ENCODE assay signal across 3 cellular contexts in the genomic region with DNA sequence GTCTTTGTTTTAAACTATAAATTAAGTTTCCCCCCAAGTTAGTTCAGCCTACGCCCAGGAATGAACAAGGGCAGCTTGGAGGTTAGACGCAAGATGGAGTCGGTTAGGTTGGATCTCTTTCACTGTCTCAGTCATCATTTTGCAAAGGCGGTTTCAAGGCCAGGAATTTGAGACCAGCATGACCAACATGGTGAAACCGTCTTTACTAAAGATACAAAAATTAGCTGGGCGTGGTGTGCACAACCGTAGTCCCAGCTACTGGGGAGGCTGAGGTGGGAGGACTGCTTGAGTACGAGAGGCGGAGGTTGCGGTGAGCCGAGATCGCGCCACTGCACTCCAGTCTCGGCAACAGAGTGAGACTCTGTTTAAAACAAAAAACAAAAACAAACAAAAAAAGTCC. TPM values are rescaled to one million over a fixed set of nuclear protein-coding genes. Genes with fewer than 3 reads are reported as not detected.
"Had no signal": no experiment of that assay in that cellular context is flagged by ENCODE, and none has a peak within 500 bp of the region (broad histone marks: within the 10 kb centered on the region; RNA-seq: fewer than 3 reads in every experiment).

No MANE protein-coding gene starts in this region.

RNA-seq across cellular contexts. Expression of a gene that starts 5.7 kb away (rescaled TPM):
- total RNA-seq: OCI-LY7, Peyer's patch had no signal
- polyA plus RNA-seq: SK-N-SH had no signal
